Comparison of ENCODE assay signal across 9 cellular contexts in the genomic region with DNA sequence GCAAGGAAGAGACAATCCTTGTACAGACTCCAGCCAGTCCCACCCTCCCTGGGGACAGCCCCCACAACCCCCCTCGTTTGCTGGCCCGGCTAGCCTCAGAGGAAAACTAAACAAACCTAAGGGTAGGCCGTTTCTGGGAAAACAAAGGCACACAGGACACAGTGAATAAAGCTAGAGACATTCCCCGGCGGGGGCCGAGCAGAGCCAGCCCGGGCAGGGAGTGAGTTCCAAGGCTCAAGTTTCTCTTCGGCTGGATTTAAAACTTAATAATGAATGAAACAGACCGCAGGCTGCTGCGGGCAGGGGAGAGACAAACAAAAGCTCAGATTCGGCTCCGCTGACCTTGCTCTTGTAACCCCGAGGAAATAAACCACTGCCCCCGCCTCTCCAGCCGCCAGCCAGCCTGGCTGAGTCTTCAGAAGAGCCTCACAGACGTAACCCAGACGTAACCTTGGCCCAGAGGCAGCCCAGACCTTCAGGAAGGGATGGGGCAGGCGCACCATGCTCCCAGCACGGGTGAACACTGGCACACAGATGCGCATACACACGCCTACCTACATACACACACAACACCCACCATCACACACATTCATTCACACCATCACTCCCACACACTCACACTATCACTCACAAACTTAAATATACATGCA.
DNase-seq lines count a peak whose midpoint lies in the region; ATAC-seq, FAIRE-seq and TF ChIP-seq lines count a peak whose summit lies in the region.
"Had no signal": no experiment of that assay in that cellular context is flagged by ENCODE, and none has a peak within 500 bp of the region (broad histone marks: within the 10 kb centered on the region; RNA-seq: fewer than 3 reads in every experiment).

No MANE protein-coding gene starts in this region.

- H3K4me2 ChIP-seq in mesenchymal stem cell (ENCODE audit: low read length, poor library complexity, severe bottlenecking) = no peak overlapping the region

- H4K91ac ChIP-seq in mesenchymal stem cell (ENCODE audit: low read length) = no peak overlapping the region

- no peaks in the 10 kb centered on the region for H3K9me3 ChIP-seq in Peyer's patch
- no peaks in the 10 kb centered on the region for H3K9me3 ChIP-seq in mesenchymal stem cell (ENCODE audit: control insufficient read depth, low read length)
- H3K9me3 ChIP-seq in testis = no peaks in the 10 kb centered on the region

- TF ChIP-seq POLR2A in Peyer's patch (IDR thresholded peaks at IDR 0.05) (no peak), testis (IDR thresholded peaks at IDR 0.05) (no peak)

- peak overlapping the region; percentile 76 for H2BK12ac ChIP-seq in mesenchymal stem cell (ENCODE audit: low read length in 2 of 2)

- intact Hi-C loops in testis (cut with DNase I; ENCODE audit: low total_unique reads) = no loop called here

- DNase-seq in Peyer's patch = no peak
- DNase-seq in mesenchymal stem cell = peak; percentile 81
- peak; percentile 61 for DNase-seq in testis
- DNase-seq in NCI-H774 (lab: John Stamatoyannopoulos, UW) = no peak
- DNase-seq in activated CD4-positive, alpha-beta T cell treated with anti-CD3 and anti-CD28 coated beads for 1 hour = no peak
- DNase-seq: NCI-H748 treated with DMSO at 0.1 percent for 48 hours had no signal

- H2AFZ ChIP-seq in mesenchymal stem cell (ENCODE audit: low read depth, low read length) = no peak overlapping the region

- H3K14ac ChIP-seq in mesenchymal stem cell (ENCODE audit: low read length in 2 of 2) = peak overlapping the region in 1 of 2 experiments; percentile 66

- H2BK15ac ChIP-seq in mesenchymal stem cell (ENCODE audit: low read depth, poor library complexity, severe bottlenecking) = no peak overlapping the region

- H3K18ac ChIP-seq in mesenchymal stem cell (ENCODE audit: low read depth in 1 of 2, low read length in 2 of 2) = peak overlapping the region; percentile 85

- WGBS in mesenchymal stem cell = 12% methylated on average over 21 of the region's 21 CpGs
- WGBS in testis, 2 donors = 22 to 25% methylated on average over 21 of the region's 21 CpGs

- FAIRE-seq in endometrium (lab: Jason Lieb, UNC) = peak; percentile 63

- peak overlapping the region; percentile 20 for H4K8ac ChIP-seq in mesenchymal stem cell (ENCODE audit: low read length)

- H3K4ac ChIP-seq in mesenchymal stem cell (ENCODE audit: low read depth in 1 of 2, low read length in 2 of 2) = peak overlapping the region; percentile 43 to 70

- H3K4me1 ChIP-seq in Peyer's patch = peaks cover 0 to 16% (median 0%) of the 10 kb centered on the region in 4 donors
- H3K4me1 ChIP-seq in mesenchymal stem cell (ENCODE audit: control insufficient read depth, insufficient read depth, low read depth, low read length) = peaks cover 40% of the 10 kb centered on the region
- peaks cover 31% of the 10 kb centered on the region for H3K4me1 ChIP-seq in testis

- peak overlapping the region in 1 of 2 experiments; percentile 38 for H3K23ac ChIP-seq in mesenchymal stem cell (ENCODE audit: low read length in 2 of 2)

- H3K27me3 ChIP-seq in Peyer's patch (no peaks in the 10 kb centered on the region), mesenchymal stem cell (ENCODE audit: control insufficient read depth in 1 of 2, insufficient read depth in 1 of 2, low read length in 2 of 2) (no peaks in the 10 kb centered on the region), testis (no peaks in the 10 kb centered on the region)

- H3K4me3 ChIP-seq in Peyer's patch = no peak overlapping the region
- H3K4me3 ChIP-seq in mesenchymal stem cell (ENCODE audit: insufficient read depth in 1 of 2, low read depth in 1 of 2, low read length in 2 of 2) = no peak overlapping the region
- H3K4me3 ChIP-seq in testis = no peak overlapping the region

- no peak for TF ChIP-seq CTCF in Peyer's patch (IDR thresholded peaks at IDR 0.05)
- TF ChIP-seq CTCF in testis (IDR thresholded peaks at IDR 0.05) = no peak

- ATAC-seq in HG02973 (IDR thresholded peaks at IDR 0.05; ENCODE audit: unreplicated experiment) (no peak), HG03039 (IDR thresholded peaks at IDR 0.05; ENCODE audit: unreplicated experiment) (no peak)

- peak overlapping the region; percentile 71 for H2BK5ac ChIP-seq in mesenchymal stem cell (ENCODE audit: low read depth, low read length, poor library complexity, severe bottlenecking)

- peak overlapping the region; percentile 48 for H3K9ac ChIP-seq in mesenchymal stem cell (ENCODE audit: low read length)

- H3K27ac ChIP-seq in Peyer's patch (peak overlapping the region; percentile 9 to 59 (median 28)), mesenchymal stem cell (ENCODE audit: low read length, poor library complexity, severe bottlenecking) (peak overlapping the region; percentile 65), testis (peak overlapping the region in 1 of 2 donors; percentile 24)

- H2BK120ac ChIP-seq in mesenchymal stem cell (ENCODE audit: low read depth, low read length) = no peak overlapping the region

- H2AK5ac ChIP-seq in mesenchymal stem cell (ENCODE audit: low read length, severe bottlenecking) = no peak overlapping the region

- H3K79me1 ChIP-seq in mesenchymal stem cell (replicated peaks; ENCODE audit: low read length, poor library complexity, severe bottlenecking) = no peaks in the 10 kb centered on the region

- no peaks in the 10 kb centered on the region for H3K36me3 ChIP-seq in Peyer's patch
- peaks cover 19 to 34% of the 10 kb centered on the region in 2 experiments for H3K36me3 ChIP-seq in mesenchymal stem cell (ENCODE audit: control insufficient read depth in 1 of 2, insufficient read depth in 2 of 2, low read depth in 1 of 2, low read length in 2 of 2)
- H3K36me3 ChIP-seq in testis (ENCODE audit: low read depth, missing control alignments) = no peaks in the 10 kb centered on the region

Comparison
In these comparisons a context has a peak if more than half of its experiments do, and no peak if none do; other contexts are left out.
1. DNase-seq: peak in mesenchymal stem cell (single experiment) and testis (single experiment); none in Peyer's patch (0 of 3), NCI-H774 (single experiment) and activated CD4-positive, alpha-beta T cell treated with anti-CD3 and anti-CD28 coated beads for 1 hour (single experiment).